Comparison of ENCODE assay signal across 8 cellular contexts in genomic region chr14:35878272-35879140, GRCh38. TPM values are rescaled to one million over a fixed set of nuclear protein-coding genes. Genes with fewer than 3 reads are reported as not detected.
A peak's percentile ranks its signal among the peaks of the same experiment; 100 is the strongest.
DNase-seq lines count a peak whose midpoint lies in the region; ATAC-seq and TF ChIP-seq lines count a peak whose summit lies in the region.

No MANE protein-coding gene starts in this region.

- TF ChIP-seq CTCF in fibroblast of mammary gland (conservative IDR thresholded peaks at IDR 0.05; ENCODE audit: control insufficient read depth, insufficient read depth, low read depth, low read length): no peak
- no peak for TF ChIP-seq CTCF in retinal pigment epithelial cell (conservative IDR thresholded peaks at IDR 0.05; ENCODE audit: low read depth, low read length)

- H3K27ac Mint-ChIP-seq in activated CD4-positive, alpha-beta memory T cell treated with anti-CD3 and anti-CD28 coated beads for 36 hours: no peak overlapping the region

- H3K4me3 ChIP-seq in fibroblast of mammary gland (ENCODE audit: control insufficient read depth, low read depth, low read length) (no peak overlapping the region), retinal pigment epithelial cell (ENCODE audit: low read length) (no peak overlapping the region)

- no peaks in the 10 kb centered on the region for H3K36me3 Mint-ChIP-seq in activated CD4-positive, alpha-beta memory T cell treated with anti-CD3 and anti-CD28 coated beads for 36 hours

- DNase-seq in GM04504 (ENCODE audit: low read depth): peak; percentile 88
- peak; percentile 86 for DNase-seq in RPMI7951 (ENCODE audit: low read depth)
- DNase-seq in fibroblast of mammary gland (ENCODE audit: low read depth): peak; percentile 93
- peak; percentile 39 for DNase-seq in retinal pigment epithelial cell (ENCODE audit: low read depth)
- no peak for DNase-seq in activated CD4-positive, alpha-beta memory T cell treated with anti-CD3 and anti-CD28 coated beads for 36 hours
- no peak for DNase-seq in occipital lobe (lab: John Stamatoyannopoulos, UW)

- no peak overlapping the region for H3K4me3 Mint-ChIP-seq in activated CD4-positive, alpha-beta memory T cell treated with anti-CD3 and anti-CD28 coated beads for 36 hours

- ATAC-seq in HG02884 (IDR thresholded peaks at IDR 0.05; ENCODE audit: unreplicated experiment): no peak
- no peak for ATAC-seq in HG02642 (IDR thresholded peaks at IDR 0.05; ENCODE audit: poor library complexity, unreplicated experiment)

- no peaks in the 10 kb centered on the region for H3K4me1 Mint-ChIP-seq in activated CD4-positive, alpha-beta memory T cell treated with anti-CD3 and anti-CD28 coated beads for 36 hours (ENCODE audit: low read depth)

- CTCF ChIA-PET in activated CD4-positive, alpha-beta memory T cell treated with anti-CD3 and anti-CD28 coated beads for 36 hours (lab: Charles Lee): interaction anchor here (0.9 to 2.2 kb wide), 4 partner anchors 66 to 496 kb away, joined by 3 to 13 read pairs (median 6); no protein-coding TSS in a partner anchor

- intact Hi-C loops in activated CD4-positive, alpha-beta memory T cell treated with anti-CD3 and anti-CD28 coated beads for 36 hours (cut with micrococcal nuclease): no loop called here

- no peaks in the 10 kb centered on the region for H3K27me3 Mint-ChIP-seq in activated CD4-positive, alpha-beta memory T cell treated with anti-CD3 and anti-CD28 coated beads for 36 hours

- POLR2A ChIA-PET in activated CD4-positive, alpha-beta memory T cell treated with anti-CD3 and anti-CD28 coated beads for 36 hours (lab: Charles Lee): no interaction called here

- H3K9me3 Mint-ChIP-seq in activated CD4-positive, alpha-beta memory T cell treated with anti-CD3 and anti-CD28 coated beads for 36 hours: no peaks in the 10 kb centered on the region

RNA-seq across cellular contexts. Expression of gene BRMS1L, which starts 52.4 kb away (rescaled TPM):
- total RNA-seq in RPMI7951 (2014; rRNA removed; shearing (Covaris generic)): 3.5 and 5.3 TPM in 2 replicates
- total RNA-seq in activated CD4-positive, alpha-beta memory T cell treated with anti-CD3 and anti-CD28 coated beads for 36 hours: 1 to 10 TPM; 5.6 to 6.1 TPM
- 19.0 TPM for total RNA-seq in occipital lobe

Comparison
In these comparisons a context has a peak if more than half of its experiments do, and no peak if none do; other contexts are left out.
1. DNase-seq: peak in GM04504 (single experiment), RPMI7951 (single experiment), fibroblast of mammary gland (single experiment) and retinal pigment epithelial cell (single experiment); none in activated CD4-positive, alpha-beta memory T cell treated with anti-CD3 and anti-CD28 coated beads for 36 hours (single experiment) and occipital lobe (single experiment).